8 cellular contexts compared by ENCODE assay signal in genomic region chr10:86668297-86669165, GRCh38. TPM values are rescaled to one million over a fixed set of nuclear protein-coding genes. Genes with fewer than 3 reads are reported as not detected.
DNase-seq lines count a peak whose midpoint lies in the region; ATAC-seq lines count a peak whose summit lies in the region.

LDB3 (plus strand) TSS chr10:86668511; CDS start chr10:86668692, 181 bp downstream.

- WGBS in aorta, 2 donors = 4 to 9% methylated on average over 23 of the region's 23 CpGs

- peak within 1 kb of the TSS; percentile 42 for H3K9ac ChIP-seq in NT2/D1 (ENCODE audit: insufficient read length, low read depth)

- ATAC-seq in HG02763 (IDR thresholded peaks at IDR 0.05; ENCODE audit: unreplicated experiment) = peak; percentile 75
- peak; percentile 82 for ATAC-seq in aorta (ENCODE audit: low FRiP score)
- no peak for ATAC-seq in GM21528 (IDR thresholded peaks at IDR 0.05; ENCODE audit: low FRiP score, unreplicated experiment)

- peak within 1 kb of the TSS; percentile 85 to 93 for H3K27ac ChIP-seq in aorta (ENCODE audit: low read depth in 1 of 2, low read length in 2 of 2)

- H3K9me3 ChIP-seq in NT2/D1 (ENCODE audit: insufficient read depth, low read length) (no peaks in the 10 kb centered on the region), aorta (ENCODE audit: control insufficient read depth, low read length) (no peaks in the 10 kb centered on the region)

- H3K36me3 ChIP-seq in NT2/D1 (ENCODE audit: insufficient read depth, insufficient read length, low read length) (no peaks in the 10 kb centered on the region), aorta (ENCODE audit: control insufficient read depth in 1 of 2, insufficient read depth in 2 of 2, low read length in 1 of 2) (no peaks in the 10 kb centered on the region)

- H3K27me3 ChIP-seq in NT2/D1 (ENCODE audit: insufficient read depth, insufficient read length) (no peaks in the 10 kb centered on the region), aorta (ENCODE audit: control insufficient read depth in 1 of 2, insufficient read depth in 2 of 2, low read length in 1 of 2) (no peaks in the 10 kb centered on the region)

- intact Hi-C loops in aorta (cut with DNase I) = loop anchor here in 1 of 2 donors (5.0 kb wide), 1 partner anchor 266 kb away; no protein-coding TSS in a partner anchor

- H3K4me1 ChIP-seq in NT2/D1 (ENCODE audit: insufficient read depth, insufficient read length) = peaks cover 44% of the 10 kb centered on the region
- peaks cover 3 to 6% of the 10 kb centered on the region in 2 donors for H3K4me1 ChIP-seq in aorta (ENCODE audit: control insufficient read depth in 1 of 2, insufficient read depth in 2 of 2, low read length in 2 of 2)

- peak; percentile 84 for DNase-seq in DMS79 (lab: John Stamatoyannopoulos, UW)
- no peak for DNase-seq in NT2/D1 (ENCODE audit: low read depth, low spot score)
- peak; percentile 75 for DNase-seq in hepatic stellate cell (ENCODE audit: low spot score)
- DNase-seq in aorta = peak; percentile 85 to 92
- no peak for DNase-seq in activated naive CD4-positive, alpha-beta T cell treated with anti-CD3 and anti-CD28 coated beads, Interleukin-2, amount 50 U/mL, for 16 hours
- DNase-seq in SIG-M5 treated with dmso at 0.1 percent for 504 hours (lab: John Stamatoyannopoulos, UW; ENCODE audit: unreplicated experiment) = no peak

- H3K4me3 ChIP-seq in NT2/D1 (ENCODE audit: insufficient read length, low read depth) = no peak within 1 kb of the TSS
- peak within 1 kb of the TSS; percentile 33 to 35 for H3K4me3 ChIP-seq in aorta (ENCODE audit: low read length in 2 of 2)

RNA-seq across cellular contexts. Expression of gene LDB3, which starts in this region (rescaled TPM):
- 100 to 1,000 TPM in 1 of 2 donors, 10 to 100 TPM in 1; 67.9 to 132 TPM for total RNA-seq in aorta
- polyA plus RNA-seq in aorta = 10 to 100 TPM; 11.0 to 32.6 TPM

Comparison
In these comparisons a context has a peak if more than half of its experiments do, and no peak if none do; other contexts are left out.
1. DNase-seq: peak in DMS79 (single experiment), hepatic stellate cell (single experiment) and aorta (2 of 2); none in NT2/D1 (single experiment), activated naive CD4-positive, alpha-beta T cell treated with anti-CD3 and anti-CD28 coated beads, Interleukin-2, amount 50 U/mL, for 16 hours (single experiment) and SIG-M5 treated with dmso at 0.1 percent for 504 hours (single experiment).